In genomic region chr13:113630804-113631203, GRCh38 we compare ENCODE assay signal across 19 cellular contexts. TPM values are rescaled to one million over a fixed set of nuclear protein-coding genes. Genes with fewer than 3 reads are reported as not detected.
DNase-seq lines count a peak whose midpoint lies in the region; ATAC-seq and TF ChIP-seq lines count a peak whose summit lies in the region.
"Had no signal": no experiment of that assay in that cellular context is flagged by ENCODE, and none has a peak within 500 bp of the region (broad histone marks: within the 10 kb centered on the region; RNA-seq: fewer than 3 reads in every experiment).

No MANE protein-coding gene starts in this region.

- peaks cover 54% of the 10 kb centered on the region for H3K4me1 Mint-ChIP-seq in stimulated activated naive CD8-positive, alpha-beta T cell treated with anti-CD3 and anti-CD28 coated beads, Interleukin-15, amount 100 ng/mL, for 72 hours
- H3K4me1 Mint-ChIP-seq in glutamatergic neuron (ENCODE audit: low read depth, unreplicated experiment) = peaks cover 47% of the 10 kb centered on the region

- no peaks in the 10 kb centered on the region for H3K9me3 ChIP-seq in aorta (ENCODE audit: control insufficient read depth, low read length)
- H3K9me3 ChIP-seq: BLaER1 treated with 17β-estradiol and CSF1 and Interleukin-3, amounts not matched to agents 10 nM and 100 nM; Caco-2 had no signal

- no peaks in the 10 kb centered on the region for H3K4me1 ChIP-seq in aorta (ENCODE audit: control insufficient read depth in 1 of 2, insufficient read depth in 2 of 2, low read length in 2 of 2)
- H3K4me1 ChIP-seq: Caco-2 had no signal

- no peaks in the 10 kb centered on the region for H3K27me3 ChIP-seq in aorta (ENCODE audit: control insufficient read depth in 1 of 2, insufficient read depth in 2 of 2, low read length in 1 of 2)
- H3K27me3 ChIP-seq: BLaER1 treated with 17β-estradiol and CSF1 and Interleukin-3, amounts not matched to agents 10 nM and 100 nM had no signal

- TF ChIP-seq CTCF in glutamatergic neuron (IDR thresholded peaks at IDR 0.05; ENCODE audit: partially characterized antibody, unreplicated experiment) = no peak

- H3K27me3 Mint-ChIP-seq in stimulated activated naive CD8-positive, alpha-beta T cell treated with anti-CD3 and anti-CD28 coated beads, Interleukin-15, amount 100 ng/mL, for 72 hours = no peaks in the 10 kb centered on the region
- peaks cover 17% of the 10 kb centered on the region for H3K27me3 Mint-ChIP-seq in glutamatergic neuron (ENCODE audit: unreplicated experiment)

- no peaks in the 10 kb centered on the region for H3K36me3 ChIP-seq in aorta (ENCODE audit: control insufficient read depth in 1 of 2, insufficient read depth in 2 of 2, low read length in 1 of 2)

- no peak overlapping the region for H3K4me3 ChIP-seq in aorta (ENCODE audit: low read length in 2 of 2)
- H3K4me3 ChIP-seq: BLaER1 treated with 17β-estradiol and CSF1 and Interleukin-3, amounts not matched to agents 10 nM and 100 nM had no signal

- no peak overlapping the region for H3K27ac Mint-ChIP-seq in stimulated activated naive CD8-positive, alpha-beta T cell treated with anti-CD3 and anti-CD28 coated beads, Interleukin-15, amount 100 ng/mL, for 72 hours
- no peak overlapping the region for H3K27ac Mint-ChIP-seq in glutamatergic neuron (ENCODE audit: unreplicated experiment)

- no peaks in the 10 kb centered on the region for H3K9me3 Mint-ChIP-seq in stimulated activated naive CD8-positive, alpha-beta T cell treated with anti-CD3 and anti-CD28 coated beads, Interleukin-15, amount 100 ng/mL, for 72 hours
- peaks cover 27% of the 10 kb centered on the region for H3K9me3 Mint-ChIP-seq in glutamatergic neuron (ENCODE audit: unreplicated experiment)

- ATAC-seq in stimulated activated naive CD8-positive, alpha-beta T cell treated with anti-CD3 and anti-CD28 coated beads, Interleukin-15, amount 100 ng/mL, for 72 hours = peak; percentile 66
- no peak for ATAC-seq in stimulated activated naive CD8-positive, alpha-beta T cell treated with anti-CD3 and anti-CD28 coated beads, Interleukin-15, Interleukin-2, amounts not matched to agents 100 U/mL and 50 U/mL, for 24 hours
- ATAC-seq in aorta (ENCODE audit: low FRiP score) = no peak
- no peak for ATAC-seq in GM18498 (IDR thresholded peaks at IDR 0.05; ENCODE audit: unreplicated experiment)
- ATAC-seq in GM21529 (IDR thresholded peaks at IDR 0.05; ENCODE audit: unreplicated experiment) = no peak
- ATAC-seq: HCT116, Panc1 had no signal

- WGBS in aorta, 2 donors = 91 to 95% methylated on average over 6 of the region's 6 CpGs

- no peak overlapping the region for H3K27ac ChIP-seq in aorta (ENCODE audit: low read depth in 1 of 2, low read length in 2 of 2)
- H3K27ac ChIP-seq: BLaER1 treated with 17β-estradiol and CSF1 and Interleukin-3, amounts not matched to agents 10 nM and 100 nM had no signal

- peaks cover 24% of the 10 kb centered on the region for H3K36me3 Mint-ChIP-seq in glutamatergic neuron (ENCODE audit: unreplicated experiment)

- intact Hi-C loops in aorta (cut with DNase I) = no loop called here

- DNase-seq in NCI-H2107 treated with DMSO at 0.1 percent for 48 hours (lab: John Stamatoyannopoulos, UW; ENCODE audit: unreplicated experiment) = peak; percentile 64
- DNase-seq in NCI-H2107 (lab: John Stamatoyannopoulos, UW) = no peak
- DNase-seq in stimulated activated naive CD8-positive, alpha-beta T cell treated with anti-CD3 and anti-CD28 coated beads, Interleukin-15, amount 100 ng/mL, for 72 hours = no peak
- DNase-seq in stimulated activated naive CD8-positive, alpha-beta T cell treated with anti-CD3 and anti-CD28 coated beads, Interleukin-15, Interleukin-2, amounts not matched to agents 100 U/mL and 50 U/mL, for 24 hours = no peak
- peak; percentile 12 for DNase-seq in glutamatergic neuron
- DNase-seq in aorta = peak; percentile 28 to 61
- DNase-seq: DMS53, MV-4-11, NCI-H187, NCI-H2227 treated with DMSO at 0.1 percent for 48 hours, NCI-H526 treated with DMSO at 0.1 percent for 48 hours, SHP77 had no signal

- H3K4me3 Mint-ChIP-seq in stimulated activated naive CD8-positive, alpha-beta T cell treated with anti-CD3 and anti-CD28 coated beads, Interleukin-15, amount 100 ng/mL, for 72 hours = no peak overlapping the region
- no peak overlapping the region for H3K4me3 Mint-ChIP-seq in glutamatergic neuron (ENCODE audit: unreplicated experiment)

RNA-seq across cellular contexts. Expression of gene ATP4B, which starts 27.2 kb away (rescaled TPM):
- not detected for total RNA-seq in glutamatergic neuron (ENCODE audit: unreplicated experiment)
- total RNA-seq in aorta = not detected
- polyA plus RNA-seq in aorta = not detected
- total RNA-seq: A172, Caco-2 had no signal

RNA-seq across cellular contexts. Expression of gene GRK1, which starts 36.2 kb away (rescaled TPM):
- 1.2 TPM for total RNA-seq in glutamatergic neuron (ENCODE audit: unreplicated experiment)
- total RNA-seq in aorta = under 1 TPM in 1 of 2 donors, not detected in 1; 0.10 TPM
- not detected for polyA plus RNA-seq in aorta
- total RNA-seq: A172, Caco-2 had no signal

RNA-seq across cellular contexts. Expression of gene TFDP1, which starts 46.3 kb away (rescaled TPM):
- total RNA-seq in glutamatergic neuron (ENCODE audit: unreplicated experiment) (62.0 TPM), aorta (10 to 100 TPM; 29.7 to 36.6 TPM)
- 10 to 100 TPM; 17.4 to 36.4 TPM for polyA plus RNA-seq in aorta

Comparison
In these comparisons a context has a peak if more than half of its experiments do, and no peak if none do; other contexts are left out.
1. DNase-seq: peak in NCI-H2107 treated with DMSO at 0.1 percent for 48 hours (single experiment), glutamatergic neuron (single experiment) and aorta (2 of 2); none in NCI-H2107 (single experiment), stimulated activated naive CD8-positive, alpha-beta T cell treated with anti-CD3 and anti-CD28 coated beads, Interleukin-15, amount 100 ng/mL, for 72 hours (0 of 2) and stimulated activated naive CD8-positive, alpha-beta T cell treated with anti-CD3 and anti-CD28 coated beads, Interleukin-15, Interleukin-2, amounts not matched to agents 100 U/mL and 50 U/mL, for 24 hours (single experiment).